Comparison of ENCODE assay signal across 35 cellular contexts in the genomic region with DNA sequence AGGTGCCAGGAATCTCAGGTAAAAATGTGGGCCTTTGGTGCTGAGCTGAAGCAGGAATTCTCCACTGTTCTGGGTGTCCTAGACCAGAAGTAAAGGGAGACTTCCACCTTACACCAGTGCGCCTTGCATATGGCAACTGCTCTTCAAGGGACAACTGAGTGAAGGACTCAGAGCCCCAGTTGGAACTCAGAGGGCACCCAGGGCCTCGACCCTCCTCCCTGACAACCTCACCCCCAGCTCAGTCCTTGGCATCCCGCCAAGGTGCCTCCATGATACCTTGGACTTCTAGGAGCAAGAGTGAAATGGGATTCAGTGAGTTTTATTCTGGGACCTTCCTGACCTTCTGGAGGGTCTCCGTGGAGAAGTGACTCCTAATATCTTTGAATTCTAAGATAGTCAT.
A peak's percentile ranks its signal among the peaks of the same experiment; 100 is the strongest.
DNase-seq lines count a peak whose midpoint lies in the region; ATAC-seq, FAIRE-seq and TF ChIP-seq lines count a peak whose summit lies in the region.
"Had no signal": no experiment of that assay in that cellular context is flagged by ENCODE, and none has a peak within 500 bp of the region (broad histone marks: within the 10 kb centered on the region; RNA-seq: fewer than 3 reads in every experiment).

No MANE protein-coding gene starts in this region.

- H3K27me3 Mint-ChIP-seq in stimulated activated naive CD8-positive, alpha-beta T cell treated with anti-CD3 and anti-CD28 coated beads, Interleukin-15, amount 100 ng/mL, for 72 hours = peaks cover 26% of the 10 kb centered on the region
- H3K27me3 Mint-ChIP-seq in osteocyte (ENCODE audit: unreplicated experiment) = no peaks in the 10 kb centered on the region
- H3K27me3 Mint-ChIP-seq: CD4-positive, CD25-positive, alpha-beta regulatory T cell had no signal

- no peak for TF ChIP-seq EP300 in K562 (IDR thresholded peaks at IDR 0.05; ENCODE audit: low read length)

- in situ Hi-C loops in K562 (cut with MboI) = no loop called here

- no peaks in the 10 kb centered on the region for H3K9me3 ChIP-seq in K562 (replicated peaks; ENCODE audit: control insufficient read depth, insufficient read depth, low read depth, low read length)
- H3K9me3 ChIP-seq: A549, BE2C, Caco-2 had no signal

- H3K36me3 ChIP-seq in K562 (ENCODE audit: control insufficient read depth, insufficient read depth, low read length) = no peaks in the 10 kb centered on the region
- H3K36me3 ChIP-seq: BE2C; BLaER1; BLaER1 treated with 17β-estradiol and CSF1 and Interleukin-3, amounts not matched to agents 10 nM and 100 nM had no signal

- H3K9me3 Mint-ChIP-seq in stimulated activated naive CD8-positive, alpha-beta T cell treated with anti-CD3 and anti-CD28 coated beads, Interleukin-15, amount 100 ng/mL, for 72 hours = no peaks in the 10 kb centered on the region
- no peaks in the 10 kb centered on the region for H3K9me3 Mint-ChIP-seq in osteocyte (ENCODE audit: unreplicated experiment)
- H3K9me3 Mint-ChIP-seq: CD14-positive monocyte; CD4-positive, alpha-beta memory T cell; CD4-positive, alpha-beta T cell; CD8-positive, alpha-beta memory T cell; CD8-positive, alpha-beta T cell had no signal

- POLR2A ChIA-PET in K562 (lab: Yijun Ruan, JAX) = interaction anchor here (0.5 kb wide), 1 partner anchor 148 kb away, joined by 3 read pairs; no protein-coding TSS in a partner anchor

- BruUV-seq in K562 (replicated peaks; lab: Mats Ljungman, UMichigan) = no TSS peak

- peaks cover 0 to 5% of the 10 kb centered on the region in 2 experiments; a peak in 2 of 5 replicates for H3K27me3 ChIP-seq in K562 (ENCODE audit: control insufficient read depth in 2 of 2, insufficient read depth in 2 of 2, low read length in 2 of 2)
- H3K27me3 ChIP-seq: BLaER1; BLaER1 treated with 17β-estradiol and CSF1 and Interleukin-3, amounts not matched to agents 10 nM and 100 nM had no signal

- peak; percentile 29 for ATAC-seq in stimulated activated naive CD8-positive, alpha-beta T cell treated with anti-CD3 and anti-CD28 coated beads, Interleukin-15, amount 100 ng/mL, for 72 hours
- ATAC-seq in stimulated activated naive CD8-positive, alpha-beta T cell treated with anti-CD3 and anti-CD28 coated beads, Interleukin-15, Interleukin-2, amounts not matched to agents 100 U/mL and 50 U/mL, for 24 hours = no peak
- no peak for ATAC-seq in K562
- ATAC-seq: CD8-positive, alpha-beta T cell had no signal

- no peak for TF ChIP-seq RAD21 in K562 (CRISPR knock-in tag; conservative IDR thresholded peaks at IDR 0.05 in 1 of 2, IDR thresholded peaks at IDR 0.05 in 1 of 2)

- peaks cover 0 to 8% of the 10 kb centered on the region in 2 experiments; a peak in 2 of 5 replicates for H3K4me1 ChIP-seq in K562 (replicated peaks in 1 of 2; ENCODE audit: control insufficient read depth in 2 of 2, insufficient read depth in 2 of 2, low read length in 2 of 2)
- H3K4me1 ChIP-seq: A549, BE2C, BLaER1, Caco-2 had no signal

- H3K4me3 Mint-ChIP-seq in stimulated activated naive CD8-positive, alpha-beta T cell treated with anti-CD3 and anti-CD28 coated beads, Interleukin-15, amount 100 ng/mL, for 72 hours = no peak overlapping the region
- H3K4me3 Mint-ChIP-seq in osteocyte (ENCODE audit: unreplicated experiment) = no peak overlapping the region
- H3K4me3 Mint-ChIP-seq: B cell; CD14-positive monocyte; CD4-positive, alpha-beta memory T cell; CD4-positive, alpha-beta T cell; CD4-positive, CD25-positive, alpha-beta regulatory T cell; CD8-positive, alpha-beta memory T cell; CD8-positive, alpha-beta T cell had no signal

- FAIRE-seq in K562 (lab: Jason Lieb, UNC) = no peak
- FAIRE-seq: A204.1, A549, D721Med had no signal

- DNase-seq in stimulated activated naive CD8-positive, alpha-beta T cell treated with anti-CD3 and anti-CD28 coated beads, Interleukin-15, amount 100 ng/mL, for 72 hours = no peak
- no peak for DNase-seq in stimulated activated naive CD8-positive, alpha-beta T cell treated with anti-CD3 and anti-CD28 coated beads, Interleukin-15, Interleukin-2, amounts not matched to agents 100 U/mL and 50 U/mL, for 24 hours
- DNase-seq in K562 (ENCODE audit: extremely low read depth in 1 of 4, low spot score in 3 of 4) = no peak
- DNase-seq in osteocyte (ENCODE audit: extremely low spot score, unreplicated experiment) = peak; percentile 71
- DNase-seq in SKM-1 treated with dmso at 0.1 percent for 144 hours (lab: John Stamatoyannopoulos, UW; ENCODE audit: unreplicated experiment) = no peak
- no peak for DNase-seq in activated T-cell treated with anti-CD3 and anti-CD28 coated beads, Interleukin-2, amount 50 U/mL, for 1 hour
- DNase-seq: 8988T; ACHN; AML-193; BE2C; C1 segment of cervical spinal cord; Caco-2; Calu3; CD4-positive, alpha-beta memory T cell; CD4-positive, alpha-beta T cell; CD4-positive, CD25-positive, alpha-beta regulatory T cell; CD8-positive, alpha-beta memory T cell; CD8-positive, alpha-beta T cell; COR-L47; DMS 273 treated with DMSO at 0.1 percent for 48 hours; DMS153; DMS53; DMS79; DMS79 treated with DMSO at 0.1 percent for 48 hours; DND-41; EL had no signal

- no peak overlapping the region for H3K4me3 ChIP-seq in K562
- H3K4me3 ChIP-seq: A549; BLaER1; BLaER1 treated with 17β-estradiol and CSF1 and Interleukin-3, amounts not matched to agents 10 nM and 100 nM had no signal

- WGBS in K562 (ENCODE audit: insufficient coverage, low coverage, missing lambda C conversion rate) = 15% methylated on average over 4 of the region's 4 CpGs

- no peak overlapping the region for H3K27ac ChIP-seq in K562 (ENCODE audit: extremely low read depth, low read depth, low read length)
- H3K27ac ChIP-seq: 22Rv1; A549; BLaER1; BLaER1 treated with 17β-estradiol and CSF1 and Interleukin-3, amounts not matched to agents 10 nM and 100 nM; C4-2B had no signal

- no peak overlapping the region for H3K9ac ChIP-seq in K562 (ENCODE audit: insufficient read depth in 1 of 2, low read depth in 2 of 2, low read length in 2 of 2)
- H3K9ac ChIP-seq: BLaER1; BLaER1 treated with 17β-estradiol and CSF1 and Interleukin-3, amounts not matched to agents 10 nM and 100 nM had no signal

- no peak for TF ChIP-seq POLR2A in K562 (conservative IDR thresholded peaks at IDR 0.05)

- CTCF ChIA-PET in K562 (lab: Yijun Ruan, JAX; ENCODE audit: low intra/inter-chr PET ratio) = no interaction called here

- H2AFZ ChIP-seq in K562 (ENCODE audit: low read depth, low read length) = no peak overlapping the region

- H3K4me2 ChIP-seq in K562 (ENCODE audit: insufficient read depth, low read length) = no peak overlapping the region
- H3K4me2 ChIP-seq: A549; BLaER1; BLaER1 treated with 17β-estradiol and CSF1 and Interleukin-3, amounts not matched to agents 10 nM and 100 nM had no signal

- no peaks in the 10 kb centered on the region for H3K9me1 ChIP-seq in K562 (ENCODE audit: control insufficient read depth, insufficient read depth, low read length)

- no peaks in the 10 kb centered on the region for H4K20me1 ChIP-seq in K562 (replicated peaks; ENCODE audit: control insufficient read depth, insufficient read depth, low read length)
- H4K20me1 ChIP-seq: BLaER1; BLaER1 treated with 17β-estradiol and CSF1 and Interleukin-3, amounts not matched to agents 10 nM and 100 nM had no signal

- intact Hi-C loops in K562 (cut with micrococcal nuclease) = no loop called here

- no peaks in the 10 kb centered on the region for H3K79me2 ChIP-seq in K562 (ENCODE audit: control insufficient read depth, insufficient read depth, low read length)

- no peaks in the 10 kb centered on the region for H3K4me1 Mint-ChIP-seq in stimulated activated naive CD8-positive, alpha-beta T cell treated with anti-CD3 and anti-CD28 coated beads, Interleukin-15, amount 100 ng/mL, for 72 hours
- no peaks in the 10 kb centered on the region for H3K4me1 Mint-ChIP-seq in osteocyte (ENCODE audit: unreplicated experiment)
- H3K4me1 Mint-ChIP-seq: B cell; CD4-positive, alpha-beta memory T cell; CD4-positive, CD25-positive, alpha-beta regulatory T cell; CD8-positive, alpha-beta memory T cell had no signal

- no peaks in the 10 kb centered on the region for H3K36me3 Mint-ChIP-seq in osteocyte (ENCODE audit: unreplicated experiment)
- H3K36me3 Mint-ChIP-seq: CD14-positive monocyte; CD4-positive, alpha-beta memory T cell; CD4-positive, CD25-positive, alpha-beta regulatory T cell; CD8-positive, alpha-beta memory T cell; CD8-positive, alpha-beta T cell had no signal

- H3K27ac Mint-ChIP-seq in stimulated activated naive CD8-positive, alpha-beta T cell treated with anti-CD3 and anti-CD28 coated beads, Interleukin-15, amount 100 ng/mL, for 72 hours = no peak overlapping the region
- H3K27ac Mint-ChIP-seq in osteocyte (ENCODE audit: unreplicated experiment) = no peak overlapping the region
- H3K27ac Mint-ChIP-seq: B cell; CD14-positive monocyte; CD4-positive, alpha-beta memory T cell; CD4-positive, alpha-beta T cell; CD4-positive, CD25-positive, alpha-beta regulatory T cell; CD8-positive, alpha-beta memory T cell; CD8-positive, alpha-beta T cell had no signal

- TF ChIP-seq CTCF in K562 (IDR thresholded peaks at IDR 0.05 in 2 of 3, conservative IDR thresholded peaks at IDR 0.05 in 1 of 3; ENCODE audit: insufficient read depth in 2 of 3, low read depth in 1 of 3, low read length in 3 of 3) = no peak
- no peak for TF ChIP-seq CTCF in osteocyte (IDR thresholded peaks at IDR 0.05)

TF ChIP-seq in K562, 482 proteins besides CTCF, POLR2A, EP300 and RAD21:
- TF ChIP-seq RBM34 (IDR thresholded peaks at IDR 0.05; ENCODE audit: borderline replicate concordance, insufficient read depth, low read length) (no peak), MIER1 (IDR thresholded peaks at IDR 0.05; ENCODE audit: low read depth) (no peak), NFIC (IDR thresholded peaks at IDR 0.05) (peak; percentile 52)
